Comparison of ENCODE assay signal across 2 cellular contexts in the genomic region with DNA sequence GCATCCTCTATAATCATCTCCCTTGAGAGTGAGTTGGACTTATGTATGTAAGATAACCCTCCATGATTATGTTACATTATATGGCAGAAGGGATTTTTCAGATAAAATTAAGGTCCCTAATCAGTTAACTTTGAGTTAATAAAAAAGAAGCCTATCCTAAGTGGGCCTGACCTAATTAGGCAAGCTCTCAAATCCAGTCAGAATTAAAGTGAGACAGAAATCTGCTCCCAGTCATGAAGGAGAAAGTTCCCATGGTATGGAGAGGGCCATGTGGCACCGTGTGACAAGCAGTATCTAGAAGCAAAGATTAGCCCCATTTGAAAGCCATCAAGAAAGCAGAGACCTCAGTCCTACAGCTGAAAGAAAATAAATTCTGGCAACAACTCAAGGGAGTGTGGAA.
TF ChIP-seq lines count a peak whose summit lies in the region.

No MANE protein-coding gene starts in this region.

TF ChIP-seq in WTC11, 78 proteins besides CTCF, POLR2A, EP300 and RAD21 (continued from another document):
- TF ChIP-seq, protein P1, sequence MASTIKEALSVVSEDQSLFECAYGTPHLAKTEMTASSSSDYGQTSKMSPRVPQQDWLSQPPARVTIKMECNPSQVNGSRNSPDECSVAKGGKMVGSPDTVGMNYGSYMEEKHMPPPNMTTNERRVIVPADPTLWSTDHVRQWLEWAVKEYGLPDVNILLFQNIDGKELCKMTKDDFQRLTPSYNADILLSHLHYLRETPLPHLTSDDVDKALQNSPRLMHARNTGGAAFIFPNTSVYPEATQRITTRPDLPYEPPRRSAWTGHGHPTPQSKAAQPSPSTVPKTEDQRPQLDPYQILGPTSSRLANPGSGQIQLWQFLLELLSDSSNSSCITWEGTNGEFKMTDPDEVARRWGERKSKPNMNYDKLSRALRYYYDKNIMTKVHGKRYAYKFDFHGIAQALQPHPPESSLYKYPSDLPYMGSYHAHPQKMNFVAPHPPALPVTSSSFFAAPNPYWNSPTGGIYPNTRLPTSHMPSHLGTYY (CRISPR knock-in tag; IDR thresholded peaks at IDR 0.05) = no peak
- TF ChIP-seq OVOL2 (CRISPR knock-in tag; IDR thresholded peaks at IDR 0.05; ENCODE audit: borderline replicate concordance) (no peak), ESRRA (CRISPR knock-in tag; IDR thresholded peaks at IDR 0.05; ENCODE audit: borderline replicate concordance) (no peak), ATF1 (CRISPR knock-in tag; IDR thresholded peaks at IDR 0.05) (no peak), TP53 (CRISPR knock-in tag; IDR thresholded peaks at IDR 0.05) (no peak), GRHL2 (CRISPR knock-in tag; IDR thresholded peaks at IDR 0.05; ENCODE audit: insufficient replicate concordance, severe bottlenecking) (no peak), ZNF317 (CRISPR knock-in tag; IDR thresholded peaks at IDR 0.05; ENCODE audit: borderline replicate concordance, low read depth) (no peak)

TF ChIP-seq in neural cell, 6 proteins besides CTCF, POLR2A, EP300 and RAD21 (continued from another document):
- TF ChIP-seq, protein P2, sequence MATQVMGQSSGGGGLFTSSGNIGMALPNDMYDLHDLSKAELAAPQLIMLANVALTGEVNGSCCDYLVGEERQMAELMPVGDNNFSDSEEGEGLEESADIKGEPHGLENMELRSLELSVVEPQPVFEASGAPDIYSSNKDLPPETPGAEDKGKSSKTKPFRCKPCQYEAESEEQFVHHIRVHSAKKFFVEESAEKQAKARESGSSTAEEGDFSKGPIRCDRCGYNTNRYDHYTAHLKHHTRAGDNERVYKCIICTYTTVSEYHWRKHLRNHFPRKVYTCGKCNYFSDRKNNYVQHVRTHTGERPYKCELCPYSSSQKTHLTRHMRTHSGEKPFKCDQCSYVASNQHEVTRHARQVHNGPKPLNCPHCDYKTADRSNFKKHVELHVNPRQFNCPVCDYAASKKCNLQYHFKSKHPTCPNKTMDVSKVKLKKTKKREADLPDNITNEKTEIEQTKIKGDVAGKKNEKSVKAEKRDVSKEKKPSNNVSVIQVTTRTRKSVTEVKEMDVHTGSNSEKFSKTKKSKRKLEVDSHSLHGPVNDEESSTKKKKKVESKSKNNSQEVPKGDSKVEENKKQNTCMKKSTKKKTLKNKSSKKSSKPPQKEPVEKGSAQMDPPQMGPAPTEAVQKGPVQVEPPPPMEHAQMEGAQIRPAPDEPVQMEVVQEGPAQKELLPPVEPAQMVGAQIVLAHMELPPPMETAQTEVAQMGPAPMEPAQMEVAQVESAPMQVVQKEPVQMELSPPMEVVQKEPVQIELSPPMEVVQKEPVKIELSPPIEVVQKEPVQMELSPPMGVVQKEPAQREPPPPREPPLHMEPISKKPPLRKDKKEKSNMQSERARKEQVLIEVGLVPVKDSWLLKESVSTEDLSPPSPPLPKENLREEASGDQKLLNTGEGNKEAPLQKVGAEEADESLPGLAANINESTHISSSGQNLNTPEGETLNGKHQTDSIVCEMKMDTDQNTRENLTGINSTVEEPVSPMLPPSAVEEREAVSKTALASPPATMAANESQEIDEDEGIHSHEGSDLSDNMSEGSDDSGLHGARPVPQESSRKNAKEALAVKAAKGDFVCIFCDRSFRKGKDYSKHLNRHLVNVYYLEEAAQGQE (IDR thresholded peaks at IDR 0.05; ENCODE audit: borderline replicate concordance) = no peak
- TF ChIP-seq MXI1 (conservative IDR thresholded peaks at IDR 0.05; ENCODE audit: poor library complexity, severe bottlenecking) (no peak), SMC3 (conservative IDR thresholded peaks at IDR 0.05; ENCODE audit: poor library complexity) (no peak), POLR2AphosphoS5 (IDR thresholded peaks at IDR 0.05) (no peak)
